7 cellular contexts compared by ENCODE assay signal in genomic region chr16:46554435-46554834, GRCh38.
DNase-seq lines count a peak whose midpoint lies in the region; ATAC-seq, FAIRE-seq and TF ChIP-seq lines count a peak whose summit lies in the region.
"Not testable (repeated sequence)": the region's sequence is repeated elsewhere in the genome, so short reads cannot be mapped to it uniquely, and the experiment has no call there.

No MANE protein-coding gene starts in this region.

- not testable (repeated sequence) for H3K36me3 ChIP-seq in PC-3 (ENCODE audit: low read depth, low read length); keratinocyte (ENCODE audit: control insufficient read depth in 2 of 2, extremely low read depth in 1 of 2, insufficient read depth in 2 of 2, low read length in 2 of 2); gastrocnemius medialis

- not testable (repeated sequence) for H3K9me3 ChIP-seq in PC-3 (ENCODE audit: low read length); keratinocyte (ENCODE audit: control insufficient read depth, low read depth, low read length); gastrocnemius medialis

- not testable (repeated sequence) for H3K4me3 Mint-ChIP-seq in activated CD8-positive, alpha-beta T cell treated with anti-CD3 and anti-CD28 coated beads for 36 hours

- not testable (repeated sequence) for TF ChIP-seq POLR2A in gastrocnemius medialis (IDR thresholded peaks at IDR 0.05)

- in situ Hi-C loops in gastrocnemius medialis (cut with MboI; ENCODE audit: low sequenced_read_pairs in 4 of 4) = loop anchor here in 1 of 4 donors (10.0 kb wide), 1 partner anchor 50 kb away; no protein-coding TSS in a partner anchor

- H3K4me1 Mint-ChIP-seq in activated CD8-positive, alpha-beta T cell treated with anti-CD3 and anti-CD28 coated beads for 36 hours (ENCODE audit: low read depth) = not testable (repeated sequence)

- BruUV-seq in PC-3 (replicated peaks; lab: Mats Ljungman, UMichigan) = not testable (repeated sequence)

- CTCF ChIA-PET in GM10248 (lab: Yijun Ruan, JAX) = interaction anchor here (0.7 to 8.9 kb wide), 20 partner anchors 8 to 1611 kb away, joined by 3 to 104 read pairs (median 4); partner anchors contain the start of gene SHCBP1
- CTCF ChIA-PET in PC-3 (lab: Charles Lee) = not testable (repeated sequence)
- CTCF ChIA-PET in activated CD8-positive, alpha-beta T cell treated with anti-CD3 and anti-CD28 coated beads for 36 hours (lab: Charles Lee) = interaction anchor here (0.8 to 2.2 kb wide), 10 partner anchors 8 to 1610 kb away, joined by 3 to 10 read pairs (median 4); partner anchors contain the start of gene SHCBP1

- not testable (repeated sequence) for H3K9me1 ChIP-seq in keratinocyte (ENCODE audit: control insufficient read depth, extremely low read depth, insufficient read depth, low read length)

- DNase-seq in GM10248 (ENCODE audit: extremely low spot score) (peak; percentile 34), PC-3 (peak; percentile 68), dorsolateral prefrontal cortex (peak in 9 of 10 donors; percentile 41 to 70 (median 58)), gastrocnemius medialis (peak; percentile 35 to 51)
- DNase-seq in activated CD8-positive, alpha-beta T cell treated with anti-CD3 and anti-CD28 coated beads for 36 hours = peak; percentile 72
- not testable (repeated sequence) for DNase-seq in keratinocyte (ENCODE audit: low read depth, low spot score)

- not testable (repeated sequence) for H3K9me3 Mint-ChIP-seq in activated CD8-positive, alpha-beta T cell treated with anti-CD3 and anti-CD28 coated beads for 36 hours

- TF ChIP-seq CTCF in GM10248 (IDR thresholded peaks at IDR 0.05; ENCODE audit: control extremely low read depth, extremely low read depth, low read depth, missing control alignments) (peak; percentile 84), LNCAP (IDR thresholded peaks at IDR 0.05) (peak; percentile 84), PC-3 (conservative IDR thresholded peaks at IDR 0.05; ENCODE audit: low read depth, low read length) (peak; percentile 64), dorsolateral prefrontal cortex (IDR thresholded peaks at IDR 0.05 in 54 of 56, conservative IDR thresholded peaks at IDR 0.05 in 2 of 56; ENCODE audit: low read depth in 1 of 56, partially characterized antibody in 56 of 56) (peak in 55 of 56 donors; percentile 35 to 85 (median 69)), keratinocyte (optimal IDR thresholded peaks at IDR 0.05 in 1 of 3, IDR thresholded peaks at IDR 0.05 in 1 of 3, conservative IDR thresholded peaks at IDR 0.05 in 1 of 3; ENCODE audit: extremely low read depth in 1 of 3, insufficient read depth in 2 of 3, low read length in 3 of 3) (peak; percentile 56 to 86 (median 66)), gastrocnemius medialis (IDR thresholded peaks at IDR 0.05 in 4 of 5, conservative IDR thresholded peaks at IDR 0.05 in 1 of 5) (peak; percentile 15 to 74 (median 54))
- peak; percentile 77 for TF ChIP-seq CTCF in activated CD8-positive, alpha-beta T cell treated with anti-CD3 and anti-CD28 coated beads for 36 hours (IDR thresholded peaks at IDR 0.05)

- intact Hi-C loops in PC-3 (cut with micrococcal nuclease) (loop anchor here (1.0 kb wide), 1 partner anchor 53 kb away; no protein-coding TSS in a partner anchor), dorsolateral prefrontal cortex (cut with DNase I) (loop anchor here (2.0 to 10.0 kb wide), 2 partner anchors 50 to 52 kb away; no protein-coding TSS in a partner anchor), gastrocnemius medialis (cut with DNase I; ENCODE audit: low total_unique reads) (loop anchor here (2.0 kb wide), 1 partner anchor 52 kb away; no protein-coding TSS in a partner anchor)
- intact Hi-C loops in activated CD8-positive, alpha-beta T cell treated with anti-CD3 and anti-CD28 coated beads for 36 hours (cut with micrococcal nuclease) = loop anchor here (10.0 kb wide), 1 partner anchor 60 kb away; no protein-coding TSS in a partner anchor

- H3K4me1 ChIP-seq in PC-3 (ENCODE audit: insufficient read depth, low read length); keratinocyte (ENCODE audit: control insufficient read depth, extremely low read depth, insufficient read depth, low read length); gastrocnemius medialis: not testable (repeated sequence)

- H3K27me3 ChIP-seq in PC-3 (ENCODE audit: low read length); keratinocyte (ENCODE audit: control insufficient read depth, extremely low read depth, insufficient read depth, low read length); gastrocnemius medialis: not testable (repeated sequence)
- H3K27me3 ChIP-seq in dorsolateral prefrontal cortex = peaks cover 0 to 17% (median 0%) of the 10 kb centered on the region in 45 donors

- not testable (repeated sequence) for H4K20me1 ChIP-seq in PC-3 (ENCODE audit: low read length); keratinocyte (ENCODE audit: control insufficient read depth, extremely low read depth, insufficient read depth, low read length)

- POLR2A ChIA-PET in GM10248 (lab: Yijun Ruan, JAX); PC-3 (lab: Charles Lee; ENCODE audit: unreplicated experiment): not testable (repeated sequence)
- POLR2A ChIA-PET in activated CD8-positive, alpha-beta T cell treated with anti-CD3 and anti-CD28 coated beads for 36 hours (lab: Charles Lee) = interaction anchor here (1.8 kb wide), 1 partner anchor 135 kb away, joined by 4 read pairs; the partner anchor contains the start of gene ORC6

- not testable (repeated sequence) for H3F3A ChIP-seq in PC-3 (ENCODE audit: low read length, unreplicated experiment)

- not testable (repeated sequence) for H3K4me3 ChIP-seq in PC-3 (ENCODE audit: low read length); keratinocyte (ENCODE audit: control insufficient read depth in 2 of 3, extremely low read depth in 1 of 3, insufficient read depth in 2 of 3, low read depth in 1 of 3, low read length in 3 of 3); gastrocnemius medialis
- peak overlapping the region in 3 of 59 donors; percentile 15 to 27 (median 18) for H3K4me3 ChIP-seq in dorsolateral prefrontal cortex

- not testable (repeated sequence) for H3K36me3 Mint-ChIP-seq in activated CD8-positive, alpha-beta T cell treated with anti-CD3 and anti-CD28 coated beads for 36 hours (ENCODE audit: low read depth)

- H3K79me2 ChIP-seq in PC-3 (ENCODE audit: low read length); keratinocyte (ENCODE audit: control insufficient read depth, insufficient read depth, low read length): not testable (repeated sequence)

- H3K9ac ChIP-seq in PC-3 (ENCODE audit: low read length); keratinocyte (ENCODE audit: control insufficient read depth, extremely low read depth, insufficient read depth, low read length): not testable (repeated sequence)

- dilution Hi-C loops in keratinocyte (cut with MboI; ENCODE audit: extremely low pct_ligation_motif_present, low sequenced_read_pairs) = not testable (repeated sequence)

- peak overlapping the region; percentile 31; the same call in 1 of the 2 replicates for H3K4me2 ChIP-seq in PC-3 (ENCODE audit: low read length)
- not testable (repeated sequence) for H3K4me2 ChIP-seq in keratinocyte (ENCODE audit: control insufficient read depth, extremely low read depth, insufficient read depth, low read depth, low read length)

- FAIRE-seq in keratinocyte (lab: Jason Lieb, UNC) = peak; percentile 59

- peaks cover 14% of the 10 kb centered on the region for H3K27me3 Mint-ChIP-seq in activated CD8-positive, alpha-beta T cell treated with anti-CD3 and anti-CD28 coated beads for 36 hours

- not testable (repeated sequence) for H3K27ac ChIP-seq in PC-3 (ENCODE audit: low read length); dorsolateral prefrontal cortex; keratinocyte (ENCODE audit: control insufficient read depth, insufficient read depth, low read length); gastrocnemius medialis

- not testable (repeated sequence) for H3K27ac Mint-ChIP-seq in activated CD8-positive, alpha-beta T cell treated with anti-CD3 and anti-CD28 coated beads for 36 hours

- peak; percentile 56; the same call in 1 of the 2 replicates for ATAC-seq in PC-3
- not testable (repeated sequence) for ATAC-seq in activated CD8-positive, alpha-beta T cell treated with anti-CD3 and anti-CD28 coated beads for 36 hours; gastrocnemius medialis

- 0 out of 2 replicates have a peak overlapping the region, but pooled peaks have one; percentile 34 for H2AFZ ChIP-seq in PC-3 (ENCODE audit: low read length)
- H2AFZ ChIP-seq in keratinocyte (ENCODE audit: control insufficient read depth, low read length) = peak overlapping the region; percentile 33

- H3K9me2 ChIP-seq in PC-3 (replicated peaks; ENCODE audit: low read length) = not testable (repeated sequence)
